In the genomic region with DNA sequence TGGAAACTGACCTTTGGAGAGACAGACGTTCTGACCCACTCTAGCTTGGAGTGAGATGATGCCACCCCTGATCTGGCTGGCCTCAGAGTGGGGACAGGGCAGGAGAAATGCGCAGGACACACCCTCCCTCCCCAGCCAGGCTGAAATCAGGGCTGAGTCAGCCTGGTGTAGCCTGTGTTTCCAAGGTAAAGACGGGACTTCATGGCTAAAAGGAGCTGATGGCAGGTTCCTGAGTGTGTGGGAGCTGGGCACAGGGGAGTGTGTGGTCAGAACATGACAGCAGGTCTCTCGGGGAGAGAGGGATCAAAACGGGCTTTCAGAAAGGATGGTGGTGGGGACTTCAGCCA, we compare ENCODE assay signal across 24 cellular contexts. TPM values are rescaled to one million over a fixed set of nuclear protein-coding genes. Genes with fewer than 3 reads are reported as not detected.
DNase-seq lines count a peak whose midpoint lies in the region; ATAC-seq and TF ChIP-seq lines count a peak whose summit lies in the region.
"Had no signal": no experiment of that assay in that cellular context is flagged by ENCODE, and none has a peak within 500 bp of the region (broad histone marks: within the 10 kb centered on the region; RNA-seq: fewer than 3 reads in every experiment).

No MANE protein-coding gene starts in this region.

- H3K4me3 Mint-ChIP-seq in natural killer cell treated with Interleukin-12 subunit alpha and Interleukin-12 subunit beta and Interleukin-15 and Interleukin-18, amount 100 ng/mL, for 72 hours = no peak overlapping the region
- no peak overlapping the region for H3K4me3 Mint-ChIP-seq in natural killer cell
- H3K4me3 Mint-ChIP-seq: activated naive CD4-positive, alpha-beta T cell treated with anti-CD3 and anti-CD28 coated beads, Interleukin-2, amount 50 U/mL, for 24 hours; dendritic cell treated with granulocyte-macrophage colony-stimulating factor and Interleukin-4, amounts not matched to agents 40 ng/mL and 50 ng/mL, for 4 days; memory B cell; stimulated activated naive CD8-positive, alpha-beta T cell treated with anti-CD3 and anti-CD28 coated beads, Interleukin-15, Interleukin-2, amounts not matched to agents 100 ng/mL and 50 ng/mL, for 24 hours had no signal

- H3K9me3 Mint-ChIP-seq in natural killer cell treated with Interleukin-12 subunit alpha and Interleukin-12 subunit beta and Interleukin-15 and Interleukin-18, amount 100 ng/mL, for 72 hours = no peaks in the 10 kb centered on the region
- no peaks in the 10 kb centered on the region for H3K9me3 Mint-ChIP-seq in natural killer cell
- H3K9me3 Mint-ChIP-seq: activated naive CD4-positive, alpha-beta T cell treated with anti-CD3 and anti-CD28 coated beads, Interleukin-2, amount 50 U/mL, for 24 hours; dendritic cell treated with granulocyte-macrophage colony-stimulating factor and Interleukin-4, amounts not matched to agents 40 ng/mL and 50 ng/mL, for 4 days; memory B cell; stimulated activated naive CD8-positive, alpha-beta T cell treated with anti-CD3 and anti-CD28 coated beads, Interleukin-15, Interleukin-2, amounts not matched to agents 100 ng/mL and 50 ng/mL, for 24 hours had no signal

- peaks cover 59% of the 10 kb centered on the region for H3K27me3 ChIP-seq in foreskin keratinocyte
- H3K27me3 ChIP-seq: ascending aorta had no signal

- ATAC-seq in natural killer cell treated with Interleukin-12 subunit alpha and Interleukin-12 subunit beta and Interleukin-15 and Interleukin-18, amount 100 ng/mL, for 72 hours = no peak
- ATAC-seq in natural killer cell (no peak), foreskin keratinocyte (peak; percentile 9), SK-N-SH treated with all-trans-retinoic acid at 6 μM for 48 hours (no peak), GM18517 (IDR thresholded peaks at IDR 0.05; ENCODE audit: unreplicated experiment) (no peak), GM21528 (IDR thresholded peaks at IDR 0.05; ENCODE audit: low FRiP score, unreplicated experiment) (no peak)
- ATAC-seq: gastroesophageal sphincter, left cardiac atrium had no signal

- no peaks in the 10 kb centered on the region for H3K4me1 ChIP-seq in foreskin keratinocyte
- H3K4me1 ChIP-seq: ascending aorta, esophagus squamous epithelium, gastroesophageal sphincter, tibial artery had no signal

- no peak overlapping the region for H3K27ac Mint-ChIP-seq in natural killer cell treated with Interleukin-12 subunit alpha and Interleukin-12 subunit beta and Interleukin-15 and Interleukin-18, amount 100 ng/mL, for 72 hours
- H3K27ac Mint-ChIP-seq in natural killer cell = no peak overlapping the region
- H3K27ac Mint-ChIP-seq: activated naive CD4-positive, alpha-beta T cell treated with anti-CD3 and anti-CD28 coated beads, Interleukin-2, amount 50 U/mL, for 24 hours; dendritic cell treated with granulocyte-macrophage colony-stimulating factor and Interleukin-4, amounts not matched to agents 40 ng/mL and 50 ng/mL, for 4 days; memory B cell; stimulated activated naive CD8-positive, alpha-beta T cell treated with anti-CD3 and anti-CD28 coated beads, Interleukin-15, Interleukin-2, amounts not matched to agents 100 ng/mL and 50 ng/mL, for 24 hours had no signal

- H3K27me3 Mint-ChIP-seq in natural killer cell treated with Interleukin-12 subunit alpha and Interleukin-12 subunit beta and Interleukin-15 and Interleukin-18, amount 100 ng/mL, for 72 hours = peaks cover 14 to 24% of the 10 kb centered on the region in 2 donors
- peaks cover 13 to 20% of the 10 kb centered on the region in 2 donors for H3K27me3 Mint-ChIP-seq in natural killer cell (ENCODE audit: low read depth in 2 of 2)

- DNase-seq in natural killer cell treated with Interleukin-12 subunit alpha and Interleukin-12 subunit beta and Interleukin-15 and Interleukin-18, amount 100 ng/mL, for 72 hours (ENCODE audit: low spot score) = peak; percentile 29
- DNase-seq in natural killer cell = no peak
- peak; percentile 43 for DNase-seq in SW480 (ENCODE audit: low spot score)
- DNase-seq in foreskin keratinocyte = no peak
- DNase-seq: DMS79, esophagus squamous epithelium, KBM-7, left cardiac atrium, NCI-H1436 treated with DMSO at 0.1 percent for 48 hours, NCI-H2107, NCI-H748 treated with DMSO at 0.1 percent for 48 hours, SK-N-SH, tibial artery had no signal

- no peak overlapping the region for H3K27ac ChIP-seq in foreskin keratinocyte
- H3K27ac ChIP-seq: ascending aorta, esophagus squamous epithelium, gastroesophageal sphincter, neutrophil, RWPE1, tibial artery had no signal

- H3K36me3 Mint-ChIP-seq in natural killer cell treated with Interleukin-12 subunit alpha and Interleukin-12 subunit beta and Interleukin-15 and Interleukin-18, amount 100 ng/mL, for 72 hours = no peaks in the 10 kb centered on the region
- no peaks in the 10 kb centered on the region for H3K36me3 Mint-ChIP-seq in natural killer cell
- H3K36me3 Mint-ChIP-seq: memory B cell had no signal

- H3K4me1 Mint-ChIP-seq in natural killer cell treated with Interleukin-12 subunit alpha and Interleukin-12 subunit beta and Interleukin-15 and Interleukin-18, amount 100 ng/mL, for 72 hours (ENCODE audit: low read depth in 2 of 2) = no peaks in the 10 kb centered on the region
- no peaks in the 10 kb centered on the region for H3K4me1 Mint-ChIP-seq in natural killer cell
- H3K4me1 Mint-ChIP-seq: memory B cell had no signal

- intact Hi-C loops in natural killer cell (cut with micrococcal nuclease) = no loop called here

- TF ChIP-seq CTCF in natural killer cell (IDR thresholded peaks at IDR 0.05) = no peak
- TF ChIP-seq CTCF in foreskin keratinocyte (conservative IDR thresholded peaks at IDR 0.05) = no peak

TF ChIP-seq in SK-N-SH treated with all-trans-retinoic acid at 6 μM for 48 hours, 23 proteins besides CTCF, POLR2A, EP300 and RAD21:
- no peak for TF ChIP-seq ZC3H10 (CRISPR knock-in tag; IDR thresholded peaks at IDR 0.05)
- no peak for TF ChIP-seq ZNF8 (CRISPR knock-in tag; IDR thresholded peaks at IDR 0.05)
- no peak for TF ChIP-seq PPARA (CRISPR knock-in tag; IDR thresholded peaks at IDR 0.05; ENCODE audit: borderline replicate concordance)
TF ChIP-seq in SK-N-SH treated with all-trans-retinoic acid at 6 μM for 48 hours: peak in this region for 0.

RNA-seq across cellular contexts. Expression of a gene that starts 14.6 kb away (rescaled TPM):
- 100 to 1,000 TPM; 169 to 184 TPM for total RNA-seq in natural killer cell treated with Interleukin-12 subunit alpha and Interleukin-12 subunit beta and Interleukin-15 and Interleukin-18, amount 100 ng/mL, for 72 hours
- total RNA-seq in natural killer cell = 100 to 1,000 TPM; 205 to 253 (median 238) TPM
- total RNA-seq in foreskin keratinocyte = 47.8 and 50.5 TPM in 2 replicates
- 30.7 and 39.1 TPM in 2 replicates for polyA plus RNA-seq in foreskin keratinocyte

Comparison
In these comparisons a context has a peak if more than half of its experiments do, and no peak if none do; other contexts are left out.
1. DNase-seq: peak in natural killer cell treated with Interleukin-12 subunit alpha and Interleukin-12 subunit beta and Interleukin-15 and Interleukin-18, amount 100 ng/mL, for 72 hours (single experiment) and SW480 (single experiment); none in natural killer cell (single experiment) and foreskin keratinocyte (0 of 2).